In the genomic region with DNA sequence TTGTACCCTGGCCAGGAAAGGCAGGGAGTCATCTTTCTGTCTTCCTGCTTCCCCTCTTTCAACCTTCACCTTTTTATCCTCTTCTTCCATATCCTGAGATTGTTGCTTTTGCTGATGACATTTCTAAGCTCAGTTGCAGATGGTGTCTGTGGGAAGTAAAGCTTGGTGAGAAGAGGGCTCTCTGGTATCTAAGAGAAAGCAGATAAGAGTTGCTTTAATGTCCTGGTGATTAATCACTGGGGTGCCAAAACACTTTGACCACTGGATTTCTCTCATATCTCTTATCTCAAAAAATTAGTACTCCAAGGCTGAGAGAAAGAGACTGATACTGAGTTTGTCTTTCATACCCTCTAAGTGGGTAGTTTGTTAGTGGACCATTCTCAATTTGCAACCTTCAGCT, we compare ENCODE assay signal across 24 cellular contexts.
"Had no signal": no experiment of that assay in that cellular context is flagged by ENCODE, and none has a peak within 500 bp of the region (broad histone marks: within the 10 kb centered on the region; RNA-seq: fewer than 3 reads in every experiment).

No MANE protein-coding gene starts in this region.

- FAIRE-seq: kidney had no signal

- DNase-seq: effector CD4-positive, alpha-beta T cell; foreskin fibroblast; glutamatergic neuron; kidney; left cardiac atrium; left ventricle myocardium inferior; naive thymus-derived CD4-positive, alpha-beta T cell; nephron progenitor cell; psoas muscle; retina; right lobe of liver; spleen; stimulated activated CD4-positive, alpha-beta T cell treated with anti-CD3 and anti-CD28 coated beads, Interleukin-15, amount 100 ng/mL, for 24 hours; stimulated activated CD4-positive, alpha-beta T cell treated with anti-CD3 and anti-CD28 coated beads, Interleukin-1b, Interleukin-23, amount 100 ng/mL, for 48 hours; stimulated activated CD4-positive, alpha-beta T cell treated with anti-CD3 and anti-CD28 coated beads, Interleukin-4, amount 100 ng/mL, for 24 hours; testis; upper lobe of right lung had no signal

- H3K27ac Mint-ChIP-seq: nephron progenitor cell; stimulated activated memory B cell treated with anti-CD40 and anti-IgM and Interleukin-4, amounts not matched to agents 10 μg/mL and 1 μg/mL and 100 μg/mL, for 72 hours; stimulated activated naive CD8-positive, alpha-beta T cell treated with anti-CD3 and anti-CD28 coated beads, Interleukin-15, Interleukin-2, amounts not matched to agents 100 ng/mL and 50 ng/mL, for 24 hours had no signal

- H3K27me3 Mint-ChIP-seq: naive thymus-derived CD4-positive, alpha-beta T cell; stimulated activated memory B cell treated with anti-CD40 and anti-IgM and Interleukin-4, amounts not matched to agents 10 μg/mL and 1 μg/mL and 100 μg/mL, for 72 hours; stimulated activated naive CD8-positive, alpha-beta T cell treated with anti-CD3 and anti-CD28 coated beads, Interleukin-15, Interleukin-2, amounts not matched to agents 100 ng/mL and 50 ng/mL, for 24 hours had no signal

- H3K4me3 ChIP-seq: coronary artery, esophagus muscularis mucosa, gastroesophageal sphincter, left ventricle myocardium inferior, psoas muscle, right lobe of liver, spleen, testis, tibial nerve, upper lobe of right lung had no signal

- H3K27me3 ChIP-seq: esophagus muscularis mucosa, gastroesophageal sphincter, right lobe of liver, spleen, testis, tibial nerve, upper lobe of right lung had no signal

- H3K9me3 Mint-ChIP-seq: naive thymus-derived CD4-positive, alpha-beta T cell; nephron progenitor cell; stimulated activated memory B cell treated with anti-CD40 and anti-IgM and Interleukin-4, amounts not matched to agents 10 μg/mL and 1 μg/mL and 100 μg/mL, for 72 hours; stimulated activated naive CD8-positive, alpha-beta T cell treated with anti-CD3 and anti-CD28 coated beads, Interleukin-15, Interleukin-2, amounts not matched to agents 100 ng/mL and 50 ng/mL, for 24 hours had no signal

- H2AFZ ChIP-seq: parathyroid adenoma had no signal

- H3K9ac ChIP-seq: parathyroid adenoma had no signal

- H3K36me3 ChIP-seq: upper lobe of right lung had no signal

- H3K4me3 Mint-ChIP-seq: naive thymus-derived CD4-positive, alpha-beta T cell; nephron progenitor cell; stimulated activated memory B cell treated with anti-CD40 and anti-IgM and Interleukin-4, amounts not matched to agents 10 μg/mL and 1 μg/mL and 100 μg/mL, for 72 hours; stimulated activated naive CD8-positive, alpha-beta T cell treated with anti-CD3 and anti-CD28 coated beads, Interleukin-15, Interleukin-2, amounts not matched to agents 100 ng/mL and 50 ng/mL, for 24 hours had no signal

- H3K4me1 ChIP-seq: parathyroid adenoma, psoas muscle, right lobe of liver, testis had no signal

- H3K4me1 Mint-ChIP-seq: nephron progenitor cell had no signal

- H3K27ac ChIP-seq: coronary artery, esophagus muscularis mucosa, gastroesophageal sphincter, left ventricle myocardium inferior, parathyroid adenoma, psoas muscle, right lobe of liver, spleen, testis, tibial nerve, upper lobe of right lung had no signal

- H3K79me2 ChIP-seq: parathyroid adenoma had no signal

- H3K9me3 ChIP-seq: esophagus muscularis mucosa, gastroesophageal sphincter, left ventricle myocardium inferior, psoas muscle, right lobe of liver, spleen, testis, tibial nerve, upper lobe of right lung had no signal

- ATAC-seq: gastroesophageal sphincter; naive thymus-derived CD4-positive, alpha-beta T cell; psoas muscle; right lobe of liver; stimulated activated memory B cell treated with anti-CD40 and anti-IgM and Interleukin-4, amounts not matched to agents 10 μg/mL and 1 μg/mL and 100 μg/mL, for 72 hours; upper lobe of right lung had no signal
